32 cellular contexts compared by ENCODE assay signal in genomic region chr6:90982581-90982980, GRCh38.
"Had no signal": no experiment of that assay in that cellular context is flagged by ENCODE, and none has a peak within 500 bp of the region (broad histone marks: within the 10 kb centered on the region; RNA-seq: fewer than 3 reads in every experiment).

No MANE protein-coding gene starts in this region.

- H3K4me3 ChIP-seq: adrenal gland, ascending aorta, breast epithelium, coronary artery, dorsolateral prefrontal cortex had no signal

- H3K36me3 Mint-ChIP-seq: activated naive CD8-positive, alpha-beta T cell treated with anti-CD3 and anti-CD28 coated beads for 36 hours; brain had no signal

- H3K27ac Mint-ChIP-seq: activated CD4-positive, alpha-beta memory T cell treated with anti-CD3 and anti-CD28 coated beads, Interleukin-2, amount 10 ng/mL, durations not matched to agents 7 days and 5 days; activated CD4-positive, alpha-beta T cell treated with anti-CD3 and anti-CD28 coated beads for 36 hours; activated CD4-positive, alpha-beta T cell treated with anti-CD3 and anti-CD28 coated beads, Interleukin-2, amount 10 ng/mL, durations not matched to agents 7 days and 5 days; activated naive CD8-positive, alpha-beta T cell treated with anti-CD3 and anti-CD28 coated beads for 36 hours; activated naive CD8-positive, alpha-beta T cell treated with anti-CD3 and anti-CD28 coated beads, Interleukin-2, amount 50 U/mL, for 24 hours; activated T-cell treated with anti-CD3 and anti-CD28 coated beads, Interleukin-2, amount 50 U/mL, for 24 hours; activated T-cell treated with anti-CD3 and anti-CD28 coated beads, Interleukin-2, amount 50 U/mL, for 72 hours; dendritic cell treated with granulocyte-macrophage colony-stimulating factor and Interleukin-4, amounts not matched to agents 40 ng/mL and 50 ng/mL, for 4 days; endodermal cell; T-helper 17 cell; T-helper 2 cell treated with Interferon-gamma antibody and Interleukin-4, amounts not matched to agents 5 μg/mL and 100 μg/mL, for 36 hours had no signal

- H3K27ac ChIP-seq: adrenal gland, ascending aorta, breast epithelium, coronary artery had no signal

- H3K27me3 Mint-ChIP-seq: activated CD4-positive, alpha-beta T cell treated with anti-CD3 and anti-CD28 coated beads, Interleukin-2, amount 10 ng/mL, durations not matched to agents 7 days and 5 days; activated naive CD8-positive, alpha-beta T cell treated with anti-CD3 and anti-CD28 coated beads for 36 hours; activated T-cell treated with anti-CD3 and anti-CD28 coated beads, Interleukin-2, amount 50 U/mL, for 24 hours; central memory CD8-positive, alpha-beta T cell; dendritic cell treated with granulocyte-macrophage colony-stimulating factor and Interleukin-4, amounts not matched to agents 40 ng/mL and 50 ng/mL, for 4 days had no signal

- FAIRE-seq: frontal cortex had no signal

- H3K4me3 Mint-ChIP-seq: activated CD4-positive, alpha-beta memory T cell treated with anti-CD3 and anti-CD28 coated beads, Interleukin-2, amount 10 ng/mL, durations not matched to agents 7 days and 5 days; activated CD4-positive, alpha-beta T cell treated with anti-CD3 and anti-CD28 coated beads for 36 hours; activated CD4-positive, alpha-beta T cell treated with anti-CD3 and anti-CD28 coated beads, Interleukin-2, amount 10 ng/mL, durations not matched to agents 7 days and 5 days; activated naive CD8-positive, alpha-beta T cell treated with anti-CD3 and anti-CD28 coated beads for 36 hours; activated naive CD8-positive, alpha-beta T cell treated with anti-CD3 and anti-CD28 coated beads, Interleukin-2, amount 50 U/mL, for 24 hours; activated T-cell treated with anti-CD3 and anti-CD28 coated beads, Interleukin-2, amount 50 U/mL, for 24 hours; activated T-cell treated with anti-CD3 and anti-CD28 coated beads, Interleukin-2, amount 50 U/mL, for 72 hours; brain; central memory CD8-positive, alpha-beta T cell; dendritic cell treated with granulocyte-macrophage colony-stimulating factor and Interleukin-4, amounts not matched to agents 40 ng/mL and 50 ng/mL, for 4 days; endodermal cell; T-helper 17 cell; T-helper 2 cell treated with Interferon-gamma antibody and Interleukin-4, amounts not matched to agents 5 μg/mL and 100 μg/mL, for 36 hours had no signal

- DNase-seq: activated CD4-positive, alpha-beta memory T cell treated with anti-CD3 and anti-CD28 coated beads, Interleukin-2, amount 10 ng/mL, durations not matched to agents 7 days and 5 days; activated CD4-positive, alpha-beta T cell treated with anti-CD3 and anti-CD28 coated beads for 36 hours; activated CD4-positive, alpha-beta T cell treated with anti-CD3 and anti-CD28 coated beads, Interleukin-2, amount 10 ng/mL, durations not matched to agents 7 days and 5 days; activated CD4-positive, alpha-beta T cell treated with anti-CD3 and anti-CD28 coated beads, Interleukin-2, amount 50 U/mL, for 4 hours; activated CD4-positive, CD25-positive, alpha-beta regulatory T cell; activated CD4-positive, CD25-positive, alpha-beta regulatory T cell treated with anti-CD3 and anti-CD28 coated beads, Interleukin-2, amount 50 U/mL, for 72 hours; activated CD8-positive, alpha-beta memory T cell treated with anti-CD3 and anti-CD28 coated beads, Interleukin-2, amount 50 U/mL, for 48 hours; activated gamma-delta T cell; activated naive CD4-positive, alpha-beta T cell; activated naive CD4-positive, alpha-beta T cell treated with anti-CD3 and anti-CD28 coated beads, Interleukin-2, amount 50 U/mL, for 16 hours; activated naive CD8-positive, alpha-beta T cell treated with anti-CD3 and anti-CD28 coated beads for 36 hours; activated naive CD8-positive, alpha-beta T cell treated with anti-CD3 and anti-CD28 coated beads, Interleukin-2, amount 50 U/mL, for 24 hours; activated T-cell treated with anti-CD3 and anti-CD28 coated beads for 4 hours; activated T-cell treated with anti-CD3 and anti-CD28 coated beads, Interleukin-2, amount 50 U/mL, for 24 hours; activated T-cell treated with anti-CD3 and anti-CD28 coated beads, Interleukin-2, amount 50 U/mL, for 72 hours; adrenal gland; dorsolateral prefrontal cortex; effector memory CD4-positive, alpha-beta T cell; foreskin fibroblast; head of caudate nucleus; T-helper 17 cell; T1000 had no signal

- H3K9me3 Mint-ChIP-seq: activated CD4-positive, alpha-beta memory T cell treated with anti-CD3 and anti-CD28 coated beads, Interleukin-2, amount 10 ng/mL, durations not matched to agents 7 days and 5 days; activated CD4-positive, alpha-beta T cell treated with anti-CD3 and anti-CD28 coated beads, Interleukin-2, amount 10 ng/mL, durations not matched to agents 7 days and 5 days; activated naive CD8-positive, alpha-beta T cell treated with anti-CD3 and anti-CD28 coated beads for 36 hours; activated naive CD8-positive, alpha-beta T cell treated with anti-CD3 and anti-CD28 coated beads, Interleukin-2, amount 50 U/mL, for 24 hours; activated T-cell treated with anti-CD3 and anti-CD28 coated beads, Interleukin-2, amount 50 U/mL, for 24 hours; activated T-cell treated with anti-CD3 and anti-CD28 coated beads, Interleukin-2, amount 50 U/mL, for 72 hours; central memory CD8-positive, alpha-beta T cell; dendritic cell treated with granulocyte-macrophage colony-stimulating factor and Interleukin-4, amounts not matched to agents 40 ng/mL and 50 ng/mL, for 4 days; endodermal cell; T-helper 2 cell treated with Interferon-gamma antibody and Interleukin-4, amounts not matched to agents 5 μg/mL and 100 μg/mL, for 36 hours had no signal

- H3K27me3 ChIP-seq: adrenal gland, ascending aorta, breast epithelium, dorsolateral prefrontal cortex had no signal

- H3K36me3 ChIP-seq: adrenal gland, ascending aorta, breast epithelium had no signal

- H3K4me1 ChIP-seq: adrenal gland, ascending aorta, breast epithelium had no signal

- H3K4me1 Mint-ChIP-seq: activated CD4-positive, alpha-beta memory T cell treated with anti-CD3 and anti-CD28 coated beads, Interleukin-2, amount 10 ng/mL, durations not matched to agents 7 days and 5 days; activated CD4-positive, alpha-beta T cell treated with anti-CD3 and anti-CD28 coated beads for 36 hours; activated CD4-positive, alpha-beta T cell treated with anti-CD3 and anti-CD28 coated beads, Interleukin-2, amount 10 ng/mL, durations not matched to agents 7 days and 5 days; activated naive CD8-positive, alpha-beta T cell treated with anti-CD3 and anti-CD28 coated beads for 36 hours; activated naive CD8-positive, alpha-beta T cell treated with anti-CD3 and anti-CD28 coated beads, Interleukin-2, amount 50 U/mL, for 24 hours; central memory CD8-positive, alpha-beta T cell; endodermal cell; T-helper 17 cell had no signal

- H3K9me3 ChIP-seq: adrenal gland, ascending aorta, breast epithelium had no signal

- ATAC-seq: activated CD4-positive, alpha-beta T cell treated with anti-CD3 and anti-CD28 coated beads for 36 hours; activated naive CD8-positive, alpha-beta T cell treated with anti-CD3 and anti-CD28 coated beads, Interleukin-2, amount 50 U/mL, for 24 hours; activated T-cell treated with anti-CD3 and anti-CD28 coated beads, Interleukin-2, amount 50 U/mL, for 72 hours; esophagus mucosa; T-helper 17 cell had no signal
